In the genomic region with DNA sequence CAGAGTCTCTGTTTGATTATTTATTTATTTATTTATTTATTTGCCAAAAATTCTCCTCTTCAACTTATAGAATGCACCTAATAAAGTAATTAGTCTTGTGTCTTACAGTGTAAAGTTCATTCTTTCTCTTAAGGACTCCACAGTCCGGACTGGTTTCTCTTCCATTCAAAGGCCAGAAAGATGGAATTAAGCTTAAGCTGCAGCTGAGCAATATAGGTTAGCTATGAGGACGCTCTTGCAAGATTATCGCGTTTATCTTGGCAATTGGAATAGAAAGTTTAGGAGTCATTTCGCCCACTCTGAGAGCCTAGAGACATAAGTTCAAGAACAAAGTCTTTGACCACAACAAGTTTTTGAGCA, we compare ENCODE assay signal across 11 cellular contexts. TPM values are rescaled to one million over a fixed set of nuclear protein-coding genes. Genes with fewer than 3 reads are reported as not detected.
DNase-seq lines count a peak whose midpoint lies in the region; ATAC-seq and TF ChIP-seq lines count a peak whose summit lies in the region.
"Had no signal": no experiment of that assay in that cellular context is flagged by ENCODE, and none has a peak within 500 bp of the region (broad histone marks: within the 10 kb centered on the region; RNA-seq: fewer than 3 reads in every experiment).

No MANE protein-coding gene starts in this region.

- H3K36me3 Mint-ChIP-seq in CD8-positive, alpha-beta T cell, result no peaks in the 10 kb centered on the region
- H3K36me3 Mint-ChIP-seq: CD14-positive monocyte, IgD-negative memory B cell had no signal

- peaks cover 2% of the 10 kb centered on the region for H3K4me1 ChIP-seq in CD8-positive, alpha-beta T cell (ENCODE audit: insufficient read depth, low read length)

- peak; percentile 39 for TF ChIP-seq CTCF in CD8-positive, alpha-beta T cell (IDR thresholded peaks at IDR 0.05)

- intact Hi-C loops in CD8-positive, alpha-beta T cell (cut with DNase I, micrococcal nuclease), result loop anchor here (1.0 to 2.0 kb wide), 4 partner anchors 24 to 296 kb away; no protein-coding TSS in a partner anchor

- H3K27me3 ChIP-seq in CD8-positive, alpha-beta T cell (ENCODE audit: insufficient read depth, low read length), result no peaks in the 10 kb centered on the region
- H3K27me3 ChIP-seq: sigmoid colon had no signal

- no peak overlapping the region for H3K4me3 ChIP-seq in CD8-positive, alpha-beta T cell (ENCODE audit: low read depth, low read length)

- no peak for DNase-seq in CD8-positive, alpha-beta T cell
- DNase-seq in dermis blood vessel endothelial cell (peak; percentile 7), anterior cingulate cortex (lab: John Stamatoyannopoulos, UW) (no peak), A172 (ENCODE audit: low spot score) (no peak), OCI-M2 (lab: John Stamatoyannopoulos, UW; ENCODE audit: unreplicated experiment) (no peak), HT-29 (ENCODE audit: low spot score) (no peak)

- CTCF ChIA-PET in CD8-positive, alpha-beta T cell (lab: Charles Lee), result interaction anchor here (0.6 to 8.7 kb wide), 30 partner anchors 10 to 345 kb away, joined by 3 to 144 read pairs (median 5); partner anchors contain the start of genes ABHD10 and TAGLN3

- peaks cover 6% of the 10 kb centered on the region for H3K4me1 Mint-ChIP-seq in CD8-positive, alpha-beta T cell (ENCODE audit: low read depth)

- no peaks in the 10 kb centered on the region for H3K36me3 ChIP-seq in CD8-positive, alpha-beta T cell (ENCODE audit: insufficient read depth, low read length)
- H3K36me3 ChIP-seq: sigmoid colon had no signal

- ATAC-seq in CD8-positive, alpha-beta T cell, result no peak
- ATAC-seq in GM21360 (IDR thresholded peaks at IDR 0.05; ENCODE audit: unreplicated experiment) (peak; percentile 24), HG03139 (IDR thresholded peaks at IDR 0.05; ENCODE audit: unreplicated experiment) (peak; percentile 20)

- no peak overlapping the region for H3K27ac ChIP-seq in CD8-positive, alpha-beta T cell (ENCODE audit: low read depth, low read length)

- H3K4me3 Mint-ChIP-seq in CD8-positive, alpha-beta T cell, result no peak overlapping the region

- H3K9me3 ChIP-seq in CD8-positive, alpha-beta T cell (ENCODE audit: low read length), result no peaks in the 10 kb centered on the region
- H3K9me3 ChIP-seq: sigmoid colon had no signal

- no peak overlapping the region for H3K27ac Mint-ChIP-seq in CD8-positive, alpha-beta T cell
- H3K27ac Mint-ChIP-seq: CD14-positive monocyte, IgD-negative memory B cell had no signal

- H3K27me3 Mint-ChIP-seq in CD8-positive, alpha-beta T cell (ENCODE audit: low read depth), result no peaks in the 10 kb centered on the region
- H3K27me3 Mint-ChIP-seq: IgD-negative memory B cell had no signal

- no peaks in the 10 kb centered on the region for H3K9me3 Mint-ChIP-seq in CD8-positive, alpha-beta T cell
- H3K9me3 Mint-ChIP-seq: IgD-negative memory B cell had no signal

- POLR2A ChIA-PET in CD8-positive, alpha-beta T cell (lab: Charles Lee), result interaction anchor here (1.1 to 3.7 kb wide), 3 partner anchors 11 to 296 kb away, joined by 3 to 12 read pairs (median 6); partner anchors contain the start of gene ABHD10

RNA-seq across cellular contexts. Expression of gene TAGLN3, which starts 15.0 kb away (rescaled TPM):
- not detected for total RNA-seq in CD8-positive, alpha-beta T cell
- total RNA-seq in dermis blood vessel endothelial cell, result 0.19 and 0.85 TPM in 2 replicates
- not detected in 2 replicates for total RNA-seq in A172 (2014; rRNA removed; shearing (Covaris generic))
- 0.08 TPM in 1 of 2 replicates, not detected in the other for total RNA-seq in HT-29 (2014; rRNA removed; shearing (Covaris generic))

RNA-seq across cellular contexts. Expression of gene TMPRSS7, which starts 20.8 kb away (rescaled TPM):
- total RNA-seq in CD8-positive, alpha-beta T cell, result not detected
- total RNA-seq in dermis blood vessel endothelial cell, result not detected in 2 replicates
- total RNA-seq in A172 (2014; rRNA removed; shearing (Covaris generic)), result 0.16 TPM in 1 of 2 replicates, not detected in the other
- total RNA-seq in HT-29 (2014; rRNA removed; shearing (Covaris generic)), result 0.03 TPM in 1 of 2 replicates, not detected in the other
- total RNA-seq: sigmoid colon had no signal

RNA-seq across cellular contexts. Expression of gene ABHD10, which starts 34.9 kb away (rescaled TPM):
- 10 to 100 TPM; 19.8 to 26.0 TPM for total RNA-seq in CD8-positive, alpha-beta T cell
- total RNA-seq in dermis blood vessel endothelial cell, result 26.2 and 45.9 TPM in 2 replicates
- 71.4 and 91.0 TPM in 2 replicates for total RNA-seq in A172 (2014; rRNA removed; shearing (Covaris generic))
- 16.5 and 22.9 TPM in 2 replicates for total RNA-seq in HT-29 (2014; rRNA removed; shearing (Covaris generic))
